In genomic region chr20:50281831-50282591, GRCh38 we compare ENCODE assay signal across 12 cellular contexts.
DNase-seq lines count a peak whose midpoint lies in the region; ATAC-seq and TF ChIP-seq lines count a peak whose summit lies in the region.
"Had no signal": no experiment of that assay in that cellular context is flagged by ENCODE, and none has a peak within 500 bp of the region (broad histone marks: within the 10 kb centered on the region; RNA-seq: fewer than 3 reads in every experiment).

No MANE protein-coding gene starts in this region.

- no peak overlapping the region for H2BK5ac ChIP-seq in trophoblast cell (ENCODE audit: low read depth, low read length, poor library complexity)

- peak overlapping the region; percentile 38 for H4K91ac ChIP-seq in trophoblast cell (ENCODE audit: low read depth, low read length)

- H2AK5ac ChIP-seq in trophoblast cell (ENCODE audit: low read length): no peak overlapping the region

- DNase-seq in activated CD4-positive, alpha-beta T cell treated with anti-CD3 and anti-CD28 coated beads, Interleukin-2, amount 10 ng/mL, durations not matched to agents 24 days and 14 days: peak; percentile 64
- DNase-seq in activated CD4-positive, alpha-beta T cell treated with anti-CD3 and anti-CD28 coated beads, Interleukin-2, amount 10 ng/mL, durations not matched to agents 7 days and 5 days: no peak
- DNase-seq in brain microvascular endothelial cell (no peak), trophoblast cell (no peak), mesothelial cell of epicardium (ENCODE audit: low spot score in 2 of 2, unreplicated experiment in 2 of 2) (no peak), GDM1 (lab: John Stamatoyannopoulos, UW) (no peak)
- DNase-seq: NCI-H1436 treated with DMSO at 0.1 percent for 48 hours had no signal

- H3K9ac ChIP-seq in trophoblast cell (ENCODE audit: low read length): no peak overlapping the region
- H3K9ac ChIP-seq: parathyroid adenoma had no signal

- H4K12ac ChIP-seq in trophoblast cell (ENCODE audit: low read depth, low read length): no peak overlapping the region

- TF ChIP-seq CTCF in HEK293 (tag by site-specific recombination; IDR thresholded peaks at IDR 0.05) (peak; percentile 14; the same call in 1 of the 2 replicates), brain microvascular endothelial cell (IDR thresholded peaks at IDR 0.05; ENCODE audit: low read depth, low read length, missing control alignments) (peak; percentile 43), mesothelial cell of epicardium (IDR thresholded peaks at IDR 0.05; ENCODE audit: unreplicated experiment) (no peak)

- no peak overlapping the region for H3K4me3 Mint-ChIP-seq in activated CD4-positive, alpha-beta T cell treated with anti-CD3 and anti-CD28 coated beads, Interleukin-2, amount 10 ng/mL, durations not matched to agents 24 days and 14 days
- H3K4me3 Mint-ChIP-seq in activated CD4-positive, alpha-beta T cell treated with anti-CD3 and anti-CD28 coated beads, Interleukin-2, amount 10 ng/mL, durations not matched to agents 7 days and 5 days: no peak overlapping the region
- no peak overlapping the region for H3K4me3 Mint-ChIP-seq in mesothelial cell of epicardium

- H3K14ac ChIP-seq in trophoblast cell (ENCODE audit: low read length): peak overlapping the region; percentile 13

- H3K27me3 Mint-ChIP-seq in activated CD4-positive, alpha-beta T cell treated with anti-CD3 and anti-CD28 coated beads, Interleukin-2, amount 10 ng/mL, durations not matched to agents 24 days and 14 days: peaks cover 6% of the 10 kb centered on the region
- peaks cover 5% of the 10 kb centered on the region for H3K27me3 Mint-ChIP-seq in activated CD4-positive, alpha-beta T cell treated with anti-CD3 and anti-CD28 coated beads, Interleukin-2, amount 10 ng/mL, durations not matched to agents 7 days and 5 days
- peaks cover 1% of the 10 kb centered on the region for H3K27me3 Mint-ChIP-seq in mesothelial cell of epicardium (ENCODE audit: low read depth)

- CTCF ChIA-PET in activated CD4-positive, alpha-beta T cell treated with anti-CD3 and anti-CD28 coated beads, Interleukin-2, amount 10 ng/mL, durations not matched to agents 7 days and 5 days (lab: Charles Lee): interaction anchor here (0.9 to 2.0 kb wide), 3 partner anchors 9 to 56 kb away, joined by 3 to 6 read pairs (median 3); no protein-coding TSS in a partner anchor
- CTCF ChIA-PET in HEK293 (lab: Yijun Ruan, JAX): interaction anchor here (0.6 to 1.3 kb wide), 9 partner anchors 9 to 145 kb away, joined by 3 to 5 read pairs (median 4); partner anchors contain the start of gene CEBPB

- H3K23ac ChIP-seq in trophoblast cell (ENCODE audit: low read length): no peak overlapping the region

- H3K4me3 ChIP-seq in HEK293 (ENCODE audit: low read depth, low read length) (no peak overlapping the region), brain microvascular endothelial cell (ENCODE audit: low read depth, low read length) (no peak overlapping the region), trophoblast cell (ENCODE audit: low read depth, low read length) (no peak overlapping the region)
- H3K4me3 ChIP-seq: HAP-1 had no signal

- no peak overlapping the region for H2AFZ ChIP-seq in trophoblast cell (ENCODE audit: insufficient read depth, low read length, poor library complexity)
- H2AFZ ChIP-seq: parathyroid adenoma had no signal

- H3K4me2 ChIP-seq in trophoblast cell (ENCODE audit: low read length): no peak overlapping the region

- H3K36me3 Mint-ChIP-seq in activated CD4-positive, alpha-beta T cell treated with anti-CD3 and anti-CD28 coated beads, Interleukin-2, amount 10 ng/mL, durations not matched to agents 24 days and 14 days (ENCODE audit: low read depth): no peaks in the 10 kb centered on the region
- no peaks in the 10 kb centered on the region for H3K36me3 Mint-ChIP-seq in activated CD4-positive, alpha-beta T cell treated with anti-CD3 and anti-CD28 coated beads, Interleukin-2, amount 10 ng/mL, durations not matched to agents 7 days and 5 days (ENCODE audit: low read depth)
- no peaks in the 10 kb centered on the region for H3K36me3 Mint-ChIP-seq in mesothelial cell of epicardium

- POLR2A ChIA-PET in activated CD4-positive, alpha-beta T cell treated with anti-CD3 and anti-CD28 coated beads, Interleukin-2, amount 10 ng/mL, durations not matched to agents 7 days and 5 days (lab: Charles Lee): interaction anchor here (0.6 kb wide), 1 partner anchor 349 kb away, joined by 6 read pairs; no protein-coding TSS in a partner anchor
- POLR2A ChIA-PET in HEK293 (lab: Yijun Ruan, JAX): no interaction called here

- H3K27me3 ChIP-seq in brain microvascular endothelial cell (replicated peaks) (no peaks in the 10 kb centered on the region), trophoblast cell (ENCODE audit: insufficient read depth, low read length) (no peaks in the 10 kb centered on the region)

- H3K4me1 Mint-ChIP-seq in activated CD4-positive, alpha-beta T cell treated with anti-CD3 and anti-CD28 coated beads, Interleukin-2, amount 10 ng/mL, durations not matched to agents 24 days and 14 days: peaks cover 29% of the 10 kb centered on the region
- peaks cover 26% of the 10 kb centered on the region for H3K4me1 Mint-ChIP-seq in activated CD4-positive, alpha-beta T cell treated with anti-CD3 and anti-CD28 coated beads, Interleukin-2, amount 10 ng/mL, durations not matched to agents 7 days and 5 days
- peaks cover 27% of the 10 kb centered on the region for H3K4me1 Mint-ChIP-seq in mesothelial cell of epicardium

- no peak overlapping the region for H3K4ac ChIP-seq in trophoblast cell (ENCODE audit: low read depth, low read length)

- H3K36me3 ChIP-seq in HEK293 (ENCODE audit: control insufficient read depth in 2 of 2, insufficient read depth in 1 of 2, low read length in 2 of 2) (no peaks in the 10 kb centered on the region), brain microvascular endothelial cell (replicated peaks) (no peaks in the 10 kb centered on the region), trophoblast cell (ENCODE audit: control insufficient read depth in 1 of 2, insufficient read depth in 2 of 2, low read length in 2 of 2) (no peaks in the 10 kb centered on the region)
- H3K36me3 ChIP-seq: HAP-1 had no signal

- peaks cover 17% of the 10 kb centered on the region for H3K79me1 ChIP-seq in trophoblast cell (ENCODE audit: low read length)

- no peaks in the 10 kb centered on the region for H3K9me3 ChIP-seq in HEK293 (ENCODE audit: control insufficient read depth, insufficient read depth, low read depth, low read length)
- no peaks in the 10 kb centered on the region for H3K9me3 ChIP-seq in trophoblast cell (ENCODE audit: insufficient read depth, low read depth, low read length)
- H3K9me3 ChIP-seq: HAP-1 had no signal

- H3K27ac Mint-ChIP-seq in activated CD4-positive, alpha-beta T cell treated with anti-CD3 and anti-CD28 coated beads, Interleukin-2, amount 10 ng/mL, durations not matched to agents 24 days and 14 days: no peak overlapping the region
- H3K27ac Mint-ChIP-seq in activated CD4-positive, alpha-beta T cell treated with anti-CD3 and anti-CD28 coated beads, Interleukin-2, amount 10 ng/mL, durations not matched to agents 7 days and 5 days: no peak overlapping the region
- H3K27ac Mint-ChIP-seq in mesothelial cell of epicardium: no peak overlapping the region

- H3K4me1 ChIP-seq in HEK293 (ENCODE audit: control insufficient read depth, insufficient read depth, low read length) (peaks cover 14% of the 10 kb centered on the region), trophoblast cell (ENCODE audit: control insufficient read depth in 1 of 2, insufficient read depth in 2 of 2, low read length in 2 of 2) (peaks cover 17 to 29% of the 10 kb centered on the region in 2 experiments)
- H3K4me1 ChIP-seq: parathyroid adenoma had no signal

- H3K27ac ChIP-seq in HEK293 (ENCODE audit: extremely low read depth, low read depth, low read length) (no peak overlapping the region), brain microvascular endothelial cell (no peak overlapping the region), trophoblast cell (ENCODE audit: low read depth, low read length) (no peak overlapping the region)
- H3K27ac ChIP-seq: parathyroid adenoma had no signal

- intact Hi-C loops in activated CD4-positive, alpha-beta T cell treated with anti-CD3 and anti-CD28 coated beads, Interleukin-2, amount 10 ng/mL, durations not matched to agents 24 days and 14 days (cut with micrococcal nuclease): loop anchor here (1.0 to 10.0 kb wide), 2 partner anchors 15 to 87 kb away; partner anchors contain the start of gene CEBPB

- in situ Hi-C loops in brain microvascular endothelial cell (cut with HindIII; ENCODE audit: low pct_ligation_motif_present, low sequenced_read_pairs): no loop called here

- no peak overlapping the region for H2BK120ac ChIP-seq in trophoblast cell (ENCODE audit: insufficient read depth, low read length, poor library complexity)

- no CpG with 5 or more reads among the region's 22 CpGs for WGBS in trophoblast cell (ENCODE audit: extremely low coverage, insufficient coverage, insufficient read length)

- H3K9me3 Mint-ChIP-seq in activated CD4-positive, alpha-beta T cell treated with anti-CD3 and anti-CD28 coated beads, Interleukin-2, amount 10 ng/mL, durations not matched to agents 24 days and 14 days: no peaks in the 10 kb centered on the region
- H3K9me3 Mint-ChIP-seq in activated CD4-positive, alpha-beta T cell treated with anti-CD3 and anti-CD28 coated beads, Interleukin-2, amount 10 ng/mL, durations not matched to agents 7 days and 5 days: no peaks in the 10 kb centered on the region
- no peaks in the 10 kb centered on the region for H3K9me3 Mint-ChIP-seq in mesothelial cell of epicardium

- H3K18ac ChIP-seq in trophoblast cell (ENCODE audit: low read length): no peak overlapping the region

- peaks cover 2% of the 10 kb centered on the region for H3K79me2 ChIP-seq in trophoblast cell (ENCODE audit: control insufficient read depth, insufficient read depth, low read length, poor library complexity)
- H3K79me2 ChIP-seq: parathyroid adenoma had no signal

- H2BK12ac ChIP-seq in trophoblast cell (ENCODE audit: low read length): no peak overlapping the region

- ATAC-seq in HG03139 (IDR thresholded peaks at IDR 0.05; ENCODE audit: unreplicated experiment): no peak
- ATAC-seq: left lobe of liver had no signal

- H4K8ac ChIP-seq in trophoblast cell (ENCODE audit: low read depth, low read length): no peak overlapping the region

TF ChIP-seq in HEK293, 187 proteins besides CTCF, POLR2A, EP300 and RAD21 (continues in another document):
- TF ChIP-seq ZNF785 (tag by site-specific recombination; IDR thresholded peaks at IDR 0.05) (no peak), ZNF37A (tag by site-specific recombination; IDR thresholded peaks at IDR 0.05) (no peak), ZNF416 (tag by site-specific recombination; IDR thresholded peaks at IDR 0.05) (no peak), ZNF585B (tag by site-specific recombination; IDR thresholded peaks at IDR 0.05) (no peak)
